Comparison of ENCODE assay signal across 8 cellular contexts in the genomic region with DNA sequence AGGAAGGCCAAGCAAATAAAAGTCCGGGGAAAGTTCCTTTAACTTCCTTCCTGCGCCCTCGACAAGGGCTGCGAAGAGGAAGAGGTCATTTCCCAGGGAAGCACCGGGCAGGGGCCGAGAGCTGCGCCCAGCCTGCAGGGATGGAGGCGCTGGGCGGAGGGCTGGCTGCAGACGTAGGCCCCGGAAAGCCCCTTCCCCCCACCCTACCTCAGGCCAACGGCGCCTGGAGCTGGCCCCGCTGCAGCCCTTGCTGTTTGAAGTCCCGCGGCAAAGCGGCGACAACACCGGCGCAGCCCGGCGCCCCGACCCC.
DNase-seq lines count a peak whose midpoint lies in the region; ATAC-seq, FAIRE-seq and TF ChIP-seq lines count a peak whose summit lies in the region.

No MANE protein-coding gene starts in this region.

- H3K9me3 ChIP-seq in PC-9 (ENCODE audit: insufficient read depth, low read depth), result no peaks in the 10 kb centered on the region
- no peaks in the 10 kb centered on the region for H3K9me3 ChIP-seq in ectodermal cell (ENCODE audit: control insufficient read depth, low read length)
- H3K9me3 ChIP-seq in vagina, result no peaks in the 10 kb centered on the region

- H3K79me2 ChIP-seq in PC-9 (ENCODE audit: low read depth), result peaks cover 55% of the 10 kb centered on the region

- no peaks in the 10 kb centered on the region for H4K20me1 ChIP-seq in PC-9 (ENCODE audit: insufficient read depth)

- no TSS peak for BruUV-seq in PC-9 (replicated peaks; lab: Mats Ljungman, UMichigan)

- peak overlapping the region; percentile 98 for H3K4me2 ChIP-seq in PC-9

- 0% methylated on average over 23 of the region's 23 CpGs for WGBS in ectodermal cell, 2 experiments

- CTCF ChIA-PET in PC-9 (lab: Charles Lee), result interaction anchor here (1.1 kb wide), 1 partner anchor 9 kb away, joined by 3 read pairs; no protein-coding TSS in a partner anchor

- peak overlapping the region; percentile 79 for H2AFZ ChIP-seq in PC-9

- peaks cover 0 to 2% (median 1%) of the 10 kb centered on the region in 3 donors for H3K27me3 Mint-ChIP-seq in CD14-positive monocyte (ENCODE audit: low read depth in 3 of 3)

- DNase-seq in CD14-positive monocyte (ENCODE audit: low spot score), result no peak
- DNase-seq in PC-9, result no peak
- DNase-seq in midbrain (lab: John Stamatoyannopoulos, UW), result peak; percentile 62
- DNase-seq in vagina (ENCODE audit: extremely low spot score in 2 of 2), result no peak
- DNase-seq in GM12892 (ENCODE audit: insufficient read length), result no peak
- no peak for DNase-seq in germinal center (ENCODE audit: low spot score)

- H3K27me3 ChIP-seq in PC-9 (ENCODE audit: insufficient read depth, low read depth) (no peaks in the 10 kb centered on the region), ectodermal cell (ENCODE audit: control insufficient read depth, insufficient read depth, low read length, poor library complexity, severe bottlenecking) (peaks cover 85% of the 10 kb centered on the region), vagina (no peaks in the 10 kb centered on the region)

- POLR2A ChIA-PET in PC-9 (lab: Charles Lee; ENCODE audit: unreplicated experiment), result interaction anchor here (0.6 to 0.7 kb wide), 2 partner anchors 10 to 27 kb away, joined by 4 read pairs; a partner anchor contains a TSS

- TF ChIP-seq CTCF in CD14-positive monocyte (IDR thresholded peaks at IDR 0.05) (no peak), PC-9 (conservative IDR thresholded peaks at IDR 0.05) (no peak), vagina (IDR thresholded peaks at IDR 0.05) (no peak)

- H3K27ac ChIP-seq in PC-9 (peak overlapping the region; percentile 77), ectodermal cell (ENCODE audit: insufficient read depth, low read depth, low read length, poor library complexity, severe bottlenecking) (no peak overlapping the region), vagina (peak overlapping the region; percentile 98)

- H3K27ac Mint-ChIP-seq in CD14-positive monocyte, result peak overlapping the region; percentile 93 to 97 (median 95)

- H3K4me3 ChIP-seq in PC-9 (peak overlapping the region; percentile 71), ectodermal cell (ENCODE audit: insufficient read depth, low read depth, low read length) (peak overlapping the region; percentile 57), vagina (peak overlapping the region; percentile 68 to 97)

- FAIRE-seq in GM12892 (lab: Jason Lieb, UNC), result no peak

- no peaks in the 10 kb centered on the region for H3K9me3 Mint-ChIP-seq in CD14-positive monocyte

- no peaks in the 10 kb centered on the region for H3K9me2 ChIP-seq in PC-9 (ENCODE audit: insufficient read depth)

- H3F3A ChIP-seq in PC-9 (ENCODE audit: insufficient read depth, low read depth), result peaks cover 44% of the 10 kb centered on the region

- TF ChIP-seq POLR2A in vagina (IDR thresholded peaks at IDR 0.05) (no peak), GM12892 (IDR thresholded peaks at IDR 0.05; ENCODE audit: low read depth, low read length) (no peak; the same call in 1 of the 2 replicates)

- H3K4me1 ChIP-seq in PC-9 (replicated peaks; ENCODE audit: insufficient read depth) (peaks cover 38% of the 10 kb centered on the region), ectodermal cell (ENCODE audit: control insufficient read depth, insufficient read depth, low read length) (peaks cover 48% of the 10 kb centered on the region), vagina (peaks cover 80% of the 10 kb centered on the region)

- H3K4me3 Mint-ChIP-seq in CD14-positive monocyte, result peak overlapping the region; percentile 85 to 92

- H3K36me3 Mint-ChIP-seq in CD14-positive monocyte, result peaks cover 4 to 11% of the 10 kb centered on the region in 2 donors

- ATAC-seq in GM21423 (IDR thresholded peaks at IDR 0.05; ENCODE audit: unreplicated experiment), result peak; percentile 23

- H3K36me3 ChIP-seq in PC-9 (ENCODE audit: low read depth) (no peaks in the 10 kb centered on the region), ectodermal cell (ENCODE audit: control insufficient read depth, insufficient read depth, low read length) (no peaks in the 10 kb centered on the region), vagina (no peaks in the 10 kb centered on the region)

- peaks cover 68% of the 10 kb centered on the region for H3K4me1 Mint-ChIP-seq in CD14-positive monocyte

- intact Hi-C loops in CD14-positive monocyte (cut with micrococcal nuclease) (loop anchor here (2.0 to 5.0 kb wide), 3 partner anchors 26 to 44 kb away; a partner anchor contains a TSS), PC-9 (cut with micrococcal nuclease; ENCODE audit: unreplicated experiment) (loop anchor here (2.0 to 5.0 kb wide), 2 partner anchors 38 to 44 kb away; no protein-coding TSS in a partner anchor), vagina (cut with DNase I) (loop anchor here (2.0 to 5.0 kb wide), 3 partner anchors 28 to 59 kb away; no protein-coding TSS in a partner anchor)
